ENCODE assay signal across 1 cellular context in genomic region chr14:55271572-55272414, GRCh38.
A peak's percentile ranks its signal among the peaks of the same experiment; 100 is the strongest.
TF ChIP-seq lines count a peak whose summit lies in the region.

No MANE protein-coding gene starts in this region.

TF ChIP-seq in HEK293, 187 proteins besides CTCF, POLR2A, EP300 and RAD21 (continued from another document):
- TF ChIP-seq, protein P1, sequence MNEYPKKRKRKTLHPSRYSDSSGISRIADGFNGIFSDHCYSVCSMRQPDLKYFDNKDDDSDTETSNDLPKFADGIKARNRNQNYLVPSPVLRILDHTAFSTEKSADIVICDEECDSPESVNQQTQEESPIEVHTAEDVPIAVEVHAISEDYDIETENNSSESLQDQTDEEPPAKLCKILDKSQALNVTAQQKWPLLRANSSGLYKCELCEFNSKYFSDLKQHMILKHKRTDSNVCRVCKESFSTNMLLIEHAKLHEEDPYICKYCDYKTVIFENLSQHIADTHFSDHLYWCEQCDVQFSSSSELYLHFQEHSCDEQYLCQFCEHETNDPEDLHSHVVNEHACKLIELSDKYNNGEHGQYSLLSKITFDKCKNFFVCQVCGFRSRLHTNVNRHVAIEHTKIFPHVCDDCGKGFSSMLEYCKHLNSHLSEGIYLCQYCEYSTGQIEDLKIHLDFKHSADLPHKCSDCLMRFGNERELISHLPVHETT (tag by site-specific recombination; IDR thresholded peaks at IDR 0.05), result no peak
- TF ChIP-seq ZNF623 (tag by site-specific recombination; IDR thresholded peaks at IDR 0.05) (0 out of 2 replicates have a peak, but pooled peaks have one; percentile 6), ZNF704 (tag by site-specific recombination; IDR thresholded peaks at IDR 0.05) (no peak), REST (tag by site-specific recombination; IDR thresholded peaks at IDR 0.05) (no peak), ZNF629 (tag by site-specific recombination; IDR thresholded peaks at IDR 0.05) (peak; percentile 100), ZSCAN18 (tag by site-specific recombination; IDR thresholded peaks at IDR 0.05) (no peak), ZNF792 (tag by site-specific recombination; IDR thresholded peaks at IDR 0.05) (no peak), ZNF677 (tag by site-specific recombination; IDR thresholded peaks at IDR 0.05) (no peak), ZSCAN16 (tag by site-specific recombination; IDR thresholded peaks at IDR 0.05) (0 out of 2 replicates have a peak, but pooled peaks have one; percentile 34), ZBTB48 (tag by site-specific recombination; IDR thresholded peaks at IDR 0.05) (0 out of 2 replicates have a peak, but pooled peaks have one; percentile 30), ZNF175 (tag by site-specific recombination; IDR thresholded peaks at IDR 0.05) (no peak), BCL11B (tag by site-specific recombination; IDR thresholded peaks at IDR 0.05; ENCODE audit: low read depth) (no peak), HOXA7 (CRISPR knock-in tag; IDR thresholded peaks at IDR 0.05; ENCODE audit: borderline replicate concordance) (no peak), ZBTB20 (tag by site-specific recombination; IDR thresholded peaks at IDR 0.05) (peak; percentile 59; the same call in 1 of the 2 replicates), ZBTB8A (tag by site-specific recombination; IDR thresholded peaks at IDR 0.05) (peak; percentile 55), ZNF658 (tag by site-specific recombination; IDR thresholded peaks at IDR 0.05) (no peak), ZNF169 (tag by site-specific recombination; IDR thresholded peaks at IDR 0.05) (no peak), ZNF514 (tag by site-specific recombination; IDR thresholded peaks at IDR 0.05) (no peak), ZNF311 (tag by site-specific recombination; IDR thresholded peaks at IDR 0.05; ENCODE audit: borderline replicate concordance) (no peak), TSHZ1 (tag by site-specific recombination; IDR thresholded peaks at IDR 0.05; ENCODE audit: borderline replicate concordance) (no peak), ZNF747 (tag by site-specific recombination; IDR thresholded peaks at IDR 0.05) (no peak), ZNF302 (tag by site-specific recombination; IDR thresholded peaks at IDR 0.05; ENCODE audit: low read depth) (no peak), ZNF510 (tag by site-specific recombination; IDR thresholded peaks at IDR 0.05; ENCODE audit: insufficient replicate concordance) (no peak), ZNF530 (tag by site-specific recombination; IDR thresholded peaks at IDR 0.05; ENCODE audit: low read depth) (no peak), ZNF624 (tag by site-specific recombination; IDR thresholded peaks at IDR 0.05) (no peak), ZNF16 (tag by site-specific recombination; IDR thresholded peaks at IDR 0.05; ENCODE audit: low read depth) (no peak), ZNF174 (tag by site-specific recombination; IDR thresholded peaks at IDR 0.05) (no peak), ZNF148 (tag by site-specific recombination; IDR thresholded peaks at IDR 0.05; ENCODE audit: borderline replicate concordance) (no peak), ZNF155 (tag by site-specific recombination; IDR thresholded peaks at IDR 0.05) (no peak), ZNF350 (tag by site-specific recombination; IDR thresholded peaks at IDR 0.05) (no peak), SCRT1 (tag by site-specific recombination; IDR thresholded peaks at IDR 0.05; ENCODE audit: borderline replicate concordance) (no peak), KLF8 (tag by site-specific recombination; IDR thresholded peaks at IDR 0.05) (no peak; the same call in 1 of the 2 replicates), ZNF843 (tag by site-specific recombination; IDR thresholded peaks at IDR 0.05) (no peak), ZSCAN23 (tag by site-specific recombination; IDR thresholded peaks at IDR 0.05) (no peak), HOXD13 (CRISPR knock-in tag; IDR thresholded peaks at IDR 0.05; ENCODE audit: borderline replicate concordance) (no peak), ZFP3 (tag by site-specific recombination; IDR thresholded peaks at IDR 0.05; ENCODE audit: low read depth) (no peak), ZFHX2 (tag by site-specific recombination; conservative IDR thresholded peaks at IDR 0.05) (0 out of 2 replicates have a peak, but pooled peaks have one; percentile 20)
- TF ChIP-seq, protein P2, sequence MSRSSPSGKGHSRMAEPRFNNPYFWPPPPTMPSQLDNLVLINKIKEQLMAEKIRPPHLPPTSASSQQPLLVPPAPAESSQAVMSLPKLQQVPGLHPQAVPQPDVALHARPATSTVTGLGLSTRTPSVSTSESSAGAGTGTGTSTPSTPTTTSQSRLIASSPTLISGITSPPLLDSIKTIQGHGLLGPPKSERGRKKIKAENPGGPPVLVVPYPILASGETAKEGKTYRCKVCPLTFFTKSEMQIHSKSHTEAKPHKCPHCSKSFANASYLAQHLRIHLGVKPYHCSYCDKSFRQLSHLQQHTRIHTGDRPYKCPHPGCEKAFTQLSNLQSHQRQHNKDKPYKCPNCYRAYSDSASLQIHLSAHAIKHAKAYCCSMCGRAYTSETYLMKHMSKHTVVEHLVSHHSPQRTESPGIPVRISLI (tag by site-specific recombination; IDR thresholded peaks at IDR 0.05), result no peak
- TF ChIP-seq, protein P3, sequence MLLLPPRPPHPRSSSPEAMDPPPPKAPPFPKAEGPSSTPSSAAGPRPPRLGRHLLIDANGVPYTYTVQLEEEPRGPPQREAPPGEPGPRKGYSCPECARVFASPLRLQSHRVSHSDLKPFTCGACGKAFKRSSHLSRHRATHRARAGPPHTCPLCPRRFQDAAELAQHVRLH (tag by site-specific recombination; IDR thresholded peaks at IDR 0.05), result no peak
